ENCODE assay signal across 1 cellular context in the genomic region with DNA sequence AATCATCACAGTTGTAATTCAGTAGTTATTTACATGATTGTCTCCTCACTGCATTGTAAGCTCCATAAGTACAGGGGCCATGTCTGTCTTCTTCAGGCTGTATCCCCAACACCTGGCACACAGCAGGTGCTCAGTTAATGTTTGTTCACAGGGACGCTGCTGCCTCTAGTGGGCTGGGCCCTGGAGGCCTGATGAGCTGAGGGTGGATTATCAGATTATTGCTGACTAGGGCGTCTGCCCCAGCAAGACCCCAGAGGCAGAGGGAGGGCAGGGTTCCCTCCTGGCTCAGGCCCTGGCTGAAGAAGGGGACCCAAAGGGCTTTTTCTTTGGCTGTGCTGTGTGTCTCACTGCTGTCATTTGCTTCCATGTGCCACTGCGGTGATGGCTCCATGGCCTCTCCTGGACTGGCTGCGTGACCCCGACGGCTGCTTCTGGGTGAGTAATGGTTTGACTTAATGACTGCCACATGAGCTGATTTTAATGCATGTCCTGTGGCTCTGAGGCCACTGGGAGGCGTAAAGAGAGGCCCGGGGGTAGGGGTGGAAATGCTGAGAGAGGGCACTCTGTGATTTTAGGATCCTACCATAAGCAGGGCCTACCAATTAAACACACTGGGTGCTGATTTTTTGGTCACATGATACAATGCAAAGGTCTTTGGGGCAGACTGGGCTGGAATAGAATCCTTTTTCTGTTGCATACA.
TF ChIP-seq lines count a peak whose summit lies in the region.

No MANE protein-coding gene starts in this region.

TF ChIP-seq in HEK293, 187 proteins besides CTCF, POLR2A, EP300 and RAD21 (continued from another document):
- TF ChIP-seq, protein P1, sequence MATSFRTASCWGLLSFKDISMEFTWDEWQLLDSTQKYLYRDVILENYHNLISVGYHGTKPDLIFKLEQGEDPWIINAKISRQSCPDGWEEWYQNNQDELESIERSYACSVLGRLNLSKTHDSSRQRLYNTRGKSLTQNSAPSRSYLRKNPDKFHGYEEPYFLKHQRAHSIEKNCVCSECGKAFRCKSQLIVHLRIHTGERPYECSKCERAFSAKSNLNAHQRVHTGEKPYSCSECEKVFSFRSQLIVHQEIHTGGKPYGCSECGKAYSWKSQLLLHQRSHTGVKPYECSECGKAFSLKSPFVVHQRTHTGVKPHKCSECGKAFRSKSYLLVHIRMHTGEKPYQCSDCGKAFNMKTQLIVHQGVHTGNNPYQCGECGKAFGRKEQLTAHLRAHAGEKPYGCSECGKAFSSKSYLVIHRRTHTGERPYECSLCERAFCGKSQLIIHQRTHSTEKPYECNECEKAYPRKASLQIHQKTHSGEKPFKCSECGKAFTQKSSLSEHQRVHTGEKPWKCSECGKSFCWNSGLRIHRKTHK (tag by site-specific recombination; IDR thresholded peaks at IDR 0.05), result no peak
- no peak for TF ChIP-seq ZNF610 (tag by site-specific recombination; IDR thresholded peaks at IDR 0.05; ENCODE audit: borderline replicate concordance)
- TF ChIP-seq, protein P2, sequence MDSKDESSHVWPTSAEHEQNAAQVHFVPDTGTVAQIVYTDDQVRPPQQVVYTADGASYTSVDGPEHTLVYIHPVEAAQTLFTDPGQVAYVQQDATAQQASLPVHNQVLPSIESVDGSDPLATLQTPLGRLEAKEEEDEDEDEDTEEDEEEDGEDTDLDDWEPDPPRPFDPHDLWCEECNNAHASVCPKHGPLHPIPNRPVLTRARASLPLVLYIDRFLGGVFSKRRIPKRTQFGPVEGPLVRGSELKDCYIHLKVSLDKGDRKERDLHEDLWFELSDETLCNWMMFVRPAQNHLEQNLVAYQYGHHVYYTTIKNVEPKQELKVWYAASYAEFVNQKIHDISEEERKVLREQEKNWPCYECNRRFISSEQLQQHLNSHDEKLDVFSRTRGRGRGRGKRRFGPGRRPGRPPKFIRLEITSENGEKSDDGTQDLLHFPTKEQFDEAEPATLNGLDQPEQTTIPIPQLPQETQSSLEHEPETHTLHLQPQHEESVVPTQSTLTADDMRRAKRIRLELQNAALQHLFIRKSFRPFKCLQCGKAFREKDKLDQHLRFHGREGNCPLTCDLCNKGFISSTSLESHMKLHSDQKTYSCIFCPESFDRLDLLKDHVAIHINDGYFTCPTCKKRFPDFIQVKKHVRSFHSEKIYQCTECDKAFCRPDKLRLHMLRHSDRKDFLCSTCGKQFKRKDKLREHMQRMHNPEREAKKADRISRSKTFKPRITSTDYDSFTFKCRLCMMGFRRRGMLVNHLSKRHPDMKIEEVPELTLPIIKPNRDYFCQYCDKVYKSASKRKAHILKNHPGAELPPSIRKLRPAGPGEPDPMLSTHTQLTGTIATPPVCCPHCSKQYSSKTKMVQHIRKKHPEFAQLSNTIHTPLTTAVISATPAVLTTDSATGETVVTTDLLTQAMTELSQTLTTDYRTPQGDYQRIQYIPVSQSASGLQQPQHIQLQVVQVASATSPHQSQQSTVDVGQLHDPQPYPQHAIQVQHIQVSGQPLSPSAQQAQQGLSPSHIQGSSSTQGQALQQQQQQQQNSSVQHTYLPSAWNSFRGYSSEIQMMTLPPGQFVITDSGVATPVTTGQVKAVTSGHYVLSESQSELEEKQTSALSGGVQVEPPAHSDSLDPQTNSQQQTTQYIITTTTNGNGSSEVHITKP (tag by site-specific recombination; IDR thresholded peaks at IDR 0.05), result peak; percentile 73
- TF ChIP-seq ZNF501 (tag by site-specific recombination; IDR thresholded peaks at IDR 0.05), result no peak
- TF ChIP-seq TRIM28 (IDR thresholded peaks at IDR 0.05; ENCODE audit: borderline replicate concordance, low read length), result 0 out of 2 replicates have a peak, but pooled peaks have one; percentile 61
- TF ChIP-seq, protein P3, sequence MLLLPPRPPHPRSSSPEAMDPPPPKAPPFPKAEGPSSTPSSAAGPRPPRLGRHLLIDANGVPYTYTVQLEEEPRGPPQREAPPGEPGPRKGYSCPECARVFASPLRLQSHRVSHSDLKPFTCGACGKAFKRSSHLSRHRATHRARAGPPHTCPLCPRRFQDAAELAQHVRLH (tag by site-specific recombination; IDR thresholded peaks at IDR 0.05), result no peak
- TF ChIP-seq, protein P4, sequence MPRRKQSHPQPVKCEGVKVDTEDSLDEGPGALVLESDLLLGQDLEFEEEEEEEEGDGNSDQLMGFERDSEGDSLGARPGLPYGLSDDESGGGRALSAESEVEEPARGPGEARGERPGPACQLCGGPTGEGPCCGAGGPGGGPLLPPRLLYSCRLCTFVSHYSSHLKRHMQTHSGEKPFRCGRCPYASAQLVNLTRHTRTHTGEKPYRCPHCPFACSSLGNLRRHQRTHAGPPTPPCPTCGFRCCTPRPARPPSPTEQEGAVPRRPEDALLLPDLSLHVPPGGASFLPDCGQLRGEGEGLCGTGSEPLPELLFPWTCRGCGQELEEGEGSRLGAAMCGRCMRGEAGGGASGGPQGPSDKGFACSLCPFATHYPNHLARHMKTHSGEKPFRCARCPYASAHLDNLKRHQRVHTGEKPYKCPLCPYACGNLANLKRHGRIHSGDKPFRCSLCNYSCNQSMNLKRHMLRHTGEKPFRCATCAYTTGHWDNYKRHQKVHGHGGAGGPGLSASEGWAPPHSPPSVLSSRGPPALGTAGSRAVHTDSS (tag by site-specific recombination; IDR thresholded peaks at IDR 0.05), result no peak
- no peak for TF ChIP-seq ZNF624 (tag by site-specific recombination; IDR thresholded peaks at IDR 0.05)
- no peak for TF ChIP-seq ZNF266 (tag by site-specific recombination; IDR thresholded peaks at IDR 0.05; ENCODE audit: low read depth)
- peak; percentile 25; the same call in 1 of the 2 replicates for TF ChIP-seq SP7 (tag by site-specific recombination; IDR thresholded peaks at IDR 0.05)
- TF ChIP-seq, protein P5, sequence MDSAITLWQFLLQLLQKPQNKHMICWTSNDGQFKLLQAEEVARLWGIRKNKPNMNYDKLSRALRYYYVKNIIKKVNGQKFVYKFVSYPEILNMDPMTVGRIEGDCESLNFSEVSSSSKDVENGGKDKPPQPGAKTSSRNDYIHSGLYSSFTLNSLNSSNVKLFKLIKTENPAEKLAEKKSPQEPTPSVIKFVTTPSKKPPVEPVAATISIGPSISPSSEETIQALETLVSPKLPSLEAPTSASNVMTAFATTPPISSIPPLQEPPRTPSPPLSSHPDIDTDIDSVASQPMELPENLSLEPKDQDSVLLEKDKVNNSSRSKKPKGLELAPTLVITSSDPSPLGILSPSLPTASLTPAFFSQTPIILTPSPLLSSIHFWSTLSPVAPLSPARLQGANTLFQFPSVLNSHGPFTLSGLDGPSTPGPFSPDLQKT (IDR thresholded peaks at IDR 0.05; ENCODE audit: borderline replicate concordance, low read depth, low read length), result no peak
- no peak for TF ChIP-seq ZNF791 (tag by site-specific recombination; IDR thresholded peaks at IDR 0.05)
- TF ChIP-seq IKZF3 (tag by site-specific recombination; IDR thresholded peaks at IDR 0.05), result no peak
- TF ChIP-seq ZNF37A (tag by site-specific recombination; IDR thresholded peaks at IDR 0.05), result no peak
- TF ChIP-seq ZNF202 (tag by site-specific recombination; IDR thresholded peaks at IDR 0.05; ENCODE audit: borderline replicate concordance), result no peak
- TF ChIP-seq ZNF510 (tag by site-specific recombination; IDR thresholded peaks at IDR 0.05; ENCODE audit: insufficient replicate concordance), result no peak
- no peak for TF ChIP-seq ZNF426 (tag by site-specific recombination; IDR thresholded peaks at IDR 0.05)
- no peak for TF ChIP-seq ZNF10 (tag by site-specific recombination; IDR thresholded peaks at IDR 0.05)
- 0 out of 2 replicates have a peak, but pooled peaks have one; percentile 43 for TF ChIP-seq GFI1B (tag by site-specific recombination; IDR thresholded peaks at IDR 0.05)
- TF ChIP-seq, protein P6, sequence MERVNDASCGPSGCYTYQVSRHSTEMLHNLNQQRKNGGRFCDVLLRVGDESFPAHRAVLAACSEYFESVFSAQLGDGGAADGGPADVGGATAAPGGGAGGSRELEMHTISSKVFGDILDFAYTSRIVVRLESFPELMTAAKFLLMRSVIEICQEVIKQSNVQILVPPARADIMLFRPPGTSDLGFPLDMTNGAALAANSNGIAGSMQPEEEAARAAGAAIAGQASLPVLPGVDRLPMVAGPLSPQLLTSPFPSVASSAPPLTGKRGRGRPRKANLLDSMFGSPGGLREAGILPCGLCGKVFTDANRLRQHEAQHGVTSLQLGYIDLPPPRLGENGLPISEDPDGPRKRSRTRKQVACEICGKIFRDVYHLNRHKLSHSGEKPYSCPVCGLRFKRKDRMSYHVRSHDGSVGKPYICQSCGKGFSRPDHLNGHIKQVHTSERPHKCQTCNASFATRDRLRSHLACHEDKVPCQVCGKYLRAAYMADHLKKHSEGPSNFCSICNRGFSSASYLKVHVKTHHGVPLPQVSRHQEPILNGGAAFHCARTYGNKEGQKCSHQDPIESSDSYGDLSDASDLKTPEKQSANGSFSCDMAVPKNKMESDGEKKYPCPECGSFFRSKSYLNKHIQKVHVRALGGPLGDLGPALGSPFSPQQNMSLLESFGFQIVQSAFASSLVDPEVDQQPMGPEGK (tag by site-specific recombination; IDR thresholded peaks at IDR 0.05), result 0 out of 2 replicates have a peak, but pooled peaks have one; percentile 29
- TF ChIP-seq ZBTB20 (tag by site-specific recombination; IDR thresholded peaks at IDR 0.05), result peak; percentile 64
- TF ChIP-seq ZNF223 (tag by site-specific recombination; IDR thresholded peaks at IDR 0.05), result no peak
- peak; percentile 91; the same call in 1 of the 2 replicates for TF ChIP-seq ZNF664 (tag by site-specific recombination; IDR thresholded peaks at IDR 0.05)
- no peak for TF ChIP-seq MYNN (tag by site-specific recombination; IDR thresholded peaks at IDR 0.05; ENCODE audit: borderline replicate concordance)
- TF ChIP-seq, protein P7, sequence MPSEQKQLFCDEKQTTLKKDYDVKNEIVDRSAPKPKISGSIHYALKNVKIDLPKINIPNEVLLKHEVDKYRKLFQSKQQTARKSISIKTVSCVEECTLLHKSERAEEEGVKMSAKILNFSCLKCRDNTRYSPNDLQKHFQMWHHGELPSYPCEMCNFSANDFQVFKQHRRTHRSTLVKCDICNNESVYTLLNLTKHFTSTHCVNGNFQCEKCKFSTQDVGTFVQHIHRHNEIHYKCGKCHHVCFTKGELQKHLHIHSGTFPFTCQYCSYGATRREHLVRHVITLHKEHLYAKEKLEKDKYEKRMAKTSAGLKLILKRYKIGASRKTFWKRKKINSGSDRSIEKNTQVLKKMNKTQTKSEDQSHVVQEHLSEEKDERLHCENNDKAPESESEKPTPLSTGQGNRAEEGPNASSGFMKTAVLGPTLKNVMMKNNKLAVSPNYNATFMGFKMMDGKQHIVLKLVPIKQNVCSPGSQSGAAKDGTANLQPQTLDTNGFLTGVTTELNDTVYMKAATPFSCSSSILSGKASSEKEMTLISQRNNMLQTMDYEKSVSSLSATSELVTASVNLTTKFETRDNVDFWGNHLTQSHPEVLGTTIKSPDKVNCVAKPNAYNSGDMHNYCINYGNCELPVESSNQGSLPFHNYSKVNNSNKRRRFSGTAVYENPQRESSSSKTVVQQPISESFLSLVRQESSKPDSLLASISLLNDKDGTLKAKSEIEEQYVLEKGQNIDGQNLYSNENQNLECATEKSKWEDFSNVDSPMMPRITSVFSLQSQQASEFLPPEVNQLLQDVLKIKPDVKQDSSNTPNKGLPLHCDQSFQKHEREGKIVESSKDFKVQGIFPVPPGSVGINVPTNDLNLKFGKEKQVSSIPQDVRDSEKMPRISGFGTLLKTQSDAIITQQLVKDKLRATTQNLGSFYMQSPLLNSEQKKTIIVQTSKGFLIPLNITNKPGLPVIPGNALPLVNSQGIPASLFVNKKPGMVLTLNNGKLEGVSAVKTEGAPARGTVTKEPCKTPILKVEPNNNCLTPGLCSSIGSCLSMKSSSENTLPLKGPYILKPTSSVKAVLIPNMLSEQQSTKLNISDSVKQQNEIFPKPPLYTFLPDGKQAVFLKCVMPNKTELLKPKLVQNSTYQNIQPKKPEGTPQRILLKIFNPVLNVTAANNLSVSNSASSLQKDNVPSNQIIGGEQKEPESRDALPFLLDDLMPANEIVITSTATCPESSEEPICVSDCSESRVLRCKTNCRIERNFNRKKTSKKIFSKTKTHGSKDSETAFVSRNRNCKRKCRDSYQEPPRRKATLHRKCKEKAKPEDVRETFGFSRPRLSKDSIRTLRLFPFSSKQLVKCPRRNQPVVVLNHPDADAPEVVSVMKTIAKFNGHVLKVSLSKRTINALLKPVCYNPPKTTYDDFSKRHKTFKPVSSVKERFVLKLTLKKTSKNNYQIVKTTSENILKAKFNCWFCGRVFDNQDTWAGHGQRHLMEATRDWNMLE (tag by site-specific recombination; conservative IDR thresholded peaks at IDR 0.05; ENCODE audit: low read depth), result no peak
- no peak for TF ChIP-seq ZFP37 (tag by site-specific recombination; IDR thresholded peaks at IDR 0.05)
- no peak for TF ChIP-seq TCF7L2 (IDR thresholded peaks at IDR 0.05; ENCODE audit: borderline replicate concordance, low read depth, low read length)
- no peak for TF ChIP-seq ZNF248 (tag by site-specific recombination; IDR thresholded peaks at IDR 0.05)
